In genomic region chr5:72283358-72283757, GRCh38 we compare ENCODE assay signal across 14 cellular contexts. TPM values are rescaled to one million over a fixed set of nuclear protein-coding genes. Genes with fewer than 3 reads are reported as not detected.
DNase-seq lines count a peak whose midpoint lies in the region; ATAC-seq and TF ChIP-seq lines count a peak whose summit lies in the region.
"Had no signal": no experiment of that assay in that cellular context is flagged by ENCODE, and none has a peak within 500 bp of the region (broad histone marks: within the 10 kb centered on the region; RNA-seq: fewer than 3 reads in every experiment).

No MANE protein-coding gene starts in this region.

- H3K27me3 ChIP-seq in ACC112 (ENCODE audit: insufficient read depth, low read length), result no peaks in the 10 kb centered on the region
- H3K27me3 ChIP-seq in esophagus muscularis mucosa, result no peaks in the 10 kb centered on the region
- H3K27me3 ChIP-seq: transverse colon had no signal

- no peak overlapping the region for H3K27ac Mint-ChIP-seq in WTC11
- H3K27ac Mint-ChIP-seq in stimulated activated memory B cell treated with anti-CD40 and anti-IgM and Interleukin-4, amounts not matched to agents 10 μg/mL and 1 μg/mL and 100 μg/mL, for 72 hours, result no peak overlapping the region
- H3K27ac Mint-ChIP-seq: activated CD4-positive, alpha-beta T cell treated with anti-CD3 and anti-CD28 coated beads for 36 hours had no signal

- H3K4me3 Mint-ChIP-seq in WTC11, result no peak overlapping the region
- H3K4me3 Mint-ChIP-seq in stimulated activated memory B cell treated with anti-CD40 and anti-IgM and Interleukin-4, amounts not matched to agents 10 μg/mL and 1 μg/mL and 100 μg/mL, for 72 hours, result no peak overlapping the region
- H3K4me3 Mint-ChIP-seq: activated CD4-positive, alpha-beta T cell treated with anti-CD3 and anti-CD28 coated beads for 36 hours; activated T-cell treated with anti-CD3 and anti-CD28 coated beads, Interleukin-2, amount 50 U/mL, for 72 hours had no signal

- CTCF ChIA-PET in WTC11 (lab: Charles Lee), result no interaction called here

- 60% methylated on average over 2 of the region's 2 CpGs for WGBS in esophagus muscularis mucosa

- no peaks in the 10 kb centered on the region for H3K27me3 Mint-ChIP-seq in WTC11 (ENCODE audit: low read depth)
- H3K27me3 Mint-ChIP-seq in stimulated activated memory B cell treated with anti-CD40 and anti-IgM and Interleukin-4, amounts not matched to agents 10 μg/mL and 1 μg/mL and 100 μg/mL, for 72 hours, result no peaks in the 10 kb centered on the region
- H3K27me3 Mint-ChIP-seq: activated CD4-positive, alpha-beta T cell treated with anti-CD3 and anti-CD28 coated beads for 36 hours had no signal

- TF ChIP-seq EP300 in esophagus muscularis mucosa (IDR thresholded peaks at IDR 0.05), result no peak

- peaks cover 38% of the 10 kb centered on the region for H3K4me1 ChIP-seq in ACC112 (ENCODE audit: control insufficient read depth, insufficient read depth, low read length, unreplicated experiment)
- H3K4me1 ChIP-seq in esophagus muscularis mucosa, result peaks cover 8 to 40% (median 38%) of the 10 kb centered on the region in 4 donors

- H3K36me3 ChIP-seq in ACC112 (ENCODE audit: insufficient read depth, low read length) (no peaks in the 10 kb centered on the region), SK-N-MC (ENCODE audit: insufficient read depth, low read length) (peaks cover 31% of the 10 kb centered on the region), esophagus muscularis mucosa (peaks cover 0 to 12% (median 0%) of the 10 kb centered on the region in 4 donors)
- H3K36me3 ChIP-seq: transverse colon had no signal

- DNase-seq in SK-N-MC (ENCODE audit: low read depth, low spot score), result no peak
- no peak for DNase-seq in esophagus muscularis mucosa (ENCODE audit: extremely low spot score)
- DNase-seq in mucosa of gallbladder (ENCODE audit: low spot score), result peak; percentile 12
- no peak for DNase-seq in WTC11 (ENCODE audit: low spot score)
- no peak for DNase-seq in activated CD4-positive, alpha-beta T cell treated with anti-CD3 and anti-CD28 coated beads for 4 hours
- no peak for DNase-seq in LoVo (ENCODE audit: low spot score)
- DNase-seq: activated CD4-positive, alpha-beta T cell treated with anti-CD3 and anti-CD28 coated beads for 36 hours; activated T-cell treated with anti-CD3 and anti-CD28 coated beads, Interleukin-2, amount 50 U/mL, for 72 hours; amniotic stem cell; DMS53; effector CD8-positive, alpha-beta T cell; transverse colon had no signal

- H3K79me2 ChIP-seq in ACC112 (ENCODE audit: control insufficient read depth, insufficient read depth, low read length, unreplicated experiment), result peaks cover 3% of the 10 kb centered on the region

- no peaks in the 10 kb centered on the region for H3K4me1 Mint-ChIP-seq in WTC11
- H3K4me1 Mint-ChIP-seq in stimulated activated memory B cell treated with anti-CD40 and anti-IgM and Interleukin-4, amounts not matched to agents 10 μg/mL and 1 μg/mL and 100 μg/mL, for 72 hours, result peaks cover 23% of the 10 kb centered on the region

- no peak for TF ChIP-seq POLR2A in esophagus muscularis mucosa (IDR thresholded peaks at IDR 0.05; ENCODE audit: low read depth)

- H3K4me3 ChIP-seq in ACC112 (ENCODE audit: low read depth, low read length), result no peak overlapping the region
- H3K4me3 ChIP-seq in SK-N-MC, result no peak overlapping the region; the same call in 1 of the 2 replicates
- H3K4me3 ChIP-seq in esophagus muscularis mucosa, result no peak overlapping the region
- H3K4me3 ChIP-seq: transverse colon had no signal

- H2AFZ ChIP-seq in ACC112 (ENCODE audit: low read length, unreplicated experiment), result no peak overlapping the region

- POLR2A ChIA-PET in WTC11 (lab: Charles Lee), result no interaction called here

- no peaks in the 10 kb centered on the region for H3K9me3 Mint-ChIP-seq in WTC11
- no peaks in the 10 kb centered on the region for H3K9me3 Mint-ChIP-seq in stimulated activated memory B cell treated with anti-CD40 and anti-IgM and Interleukin-4, amounts not matched to agents 10 μg/mL and 1 μg/mL and 100 μg/mL, for 72 hours
- H3K9me3 Mint-ChIP-seq: activated T-cell treated with anti-CD3 and anti-CD28 coated beads, Interleukin-2, amount 50 U/mL, for 72 hours had no signal

- intact Hi-C loops in esophagus muscularis mucosa (cut with DNase I), result loop anchor here (5.0 kb wide), 1 partner anchor 176 kb away; the partner anchor contains the start of gene MAP1B

- ATAC-seq in WTC11, result no peak
- no peak for ATAC-seq in stimulated activated memory B cell treated with anti-CD40 and anti-IgM and Interleukin-4, amounts not matched to agents 10 μg/mL and 1 μg/mL and 100 μg/mL, for 72 hours
- ATAC-seq: activated CD4-positive, alpha-beta T cell treated with anti-CD3 and anti-CD28 coated beads for 36 hours; activated T-cell treated with anti-CD3 and anti-CD28 coated beads, Interleukin-2, amount 50 U/mL, for 72 hours had no signal

- peak overlapping the region; percentile 86 for H3K9ac ChIP-seq in SK-N-MC (ENCODE audit: insufficient read length)

- TF ChIP-seq CTCF in esophagus muscularis mucosa (IDR thresholded peaks at IDR 0.05) (no peak), WTC11 (IDR thresholded peaks at IDR 0.05) (no peak)

- H3K36me3 Mint-ChIP-seq in WTC11, result peaks cover 19% of the 10 kb centered on the region
- H3K36me3 Mint-ChIP-seq in stimulated activated memory B cell treated with anti-CD40 and anti-IgM and Interleukin-4, amounts not matched to agents 10 μg/mL and 1 μg/mL and 100 μg/mL, for 72 hours, result peaks cover 56% of the 10 kb centered on the region

- H3K27ac ChIP-seq in ACC112 (ENCODE audit: low read depth, low read length) (peak overlapping the region; percentile 83), SK-N-MC (peak overlapping the region; percentile 100), esophagus muscularis mucosa (replicated peaks in 1 of 4) (peak overlapping the region; percentile 4 to 75 (median 41))

- H3K9me3 ChIP-seq in SK-N-MC (ENCODE audit: low read depth, low read length) (no peaks in the 10 kb centered on the region), esophagus muscularis mucosa (no peaks in the 10 kb centered on the region)
- H3K9me3 ChIP-seq: transverse colon had no signal

TF ChIP-seq in WTC11, 78 proteins besides CTCF, POLR2A, EP300 and RAD21 (continues in another document):
- no peak for TF ChIP-seq ZSCAN18 (CRISPR knock-in tag; IDR thresholded peaks at IDR 0.05)
- no peak for TF ChIP-seq RELA (CRISPR knock-in tag; IDR thresholded peaks at IDR 0.05; ENCODE audit: borderline replicate concordance)
- no peak for TF ChIP-seq FOXK1 (CRISPR knock-in tag; IDR thresholded peaks at IDR 0.05)
- no peak for TF ChIP-seq CREM (CRISPR knock-in tag; IDR thresholded peaks at IDR 0.05)
- no peak for TF ChIP-seq MLX (CRISPR knock-in tag; IDR thresholded peaks at IDR 0.05)
- TF ChIP-seq CBFB (CRISPR knock-in tag; IDR thresholded peaks at IDR 0.05; ENCODE audit: low read depth), result no peak
- no peak for TF ChIP-seq NFATC4 (CRISPR knock-in tag; IDR thresholded peaks at IDR 0.05)
- no peak for TF ChIP-seq SOX15 (CRISPR knock-in tag; IDR thresholded peaks at IDR 0.05)
- TF ChIP-seq STAT6 (CRISPR knock-in tag; conservative IDR thresholded peaks at IDR 0.05; ENCODE audit: low read depth), result no peak
- no peak for TF ChIP-seq JUN (CRISPR knock-in tag; IDR thresholded peaks at IDR 0.05)

RNA-seq across cellular contexts. Expression of gene MRPS27, which starts 36.7 kb away (rescaled TPM):
- 10 to 100 TPM; 38.6 to 53.5 (median 45.7) TPM for total RNA-seq in esophagus muscularis mucosa
- total RNA-seq in mucosa of gallbladder, result 35.3 TPM
- total RNA-seq in WTC11 (2021), result 80.1 to 96.9 TPM (median 91.0 TPM) in 3 replicates

RNA-seq across cellular contexts. Expression of gene PTCD2, which starts 36.8 kb away (rescaled TPM):
- total RNA-seq in esophagus muscularis mucosa, result 1 to 10 TPM; 3.5 to 7.1 (median 5.8) TPM
- total RNA-seq in mucosa of gallbladder, result 7.7 TPM
- 13.0 to 14.3 TPM (median 13.8 TPM) in 3 replicates for total RNA-seq in WTC11 (2021)

Comparison
In these comparisons a context has a peak if more than half of its experiments do, and no peak if none do; other contexts are left out.
1. H3K27ac ChIP-seq: peak in every context shown above with its lines; median percentile 100 in SK-N-MC; 83 in ACC112; 41 in esophagus muscularis mucosa.